Comparison of ENCODE assay signal across 8 cellular contexts in the genomic region with DNA sequence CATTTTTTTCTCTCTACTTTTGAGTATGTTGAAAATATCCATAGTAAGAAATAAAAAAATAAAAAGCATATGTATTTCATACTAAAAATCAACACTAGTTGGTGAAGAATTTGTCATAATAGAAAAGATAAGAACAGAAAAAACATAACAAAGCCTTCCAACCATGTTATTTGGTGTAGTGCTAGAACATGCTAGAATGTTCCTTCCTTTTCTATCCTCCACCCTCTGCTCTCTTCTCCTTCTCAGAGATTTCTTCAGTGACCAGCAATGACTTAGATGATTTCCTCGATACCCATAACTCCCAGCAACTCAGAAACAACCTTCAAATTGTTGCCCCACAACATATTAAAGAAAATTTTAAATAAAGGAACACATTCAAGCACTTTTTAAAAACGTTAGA. TPM values are rescaled to one million over a fixed set of nuclear protein-coding genes. Genes with fewer than 3 reads are reported as not detected.
DNase-seq lines count a peak whose midpoint lies in the region; ATAC-seq and TF ChIP-seq lines count a peak whose summit lies in the region.

No MANE protein-coding gene starts in this region.

- no peak overlapping the region for H2BK120ac ChIP-seq in neuronal stem cell (ENCODE audit: low read depth, low read length)

- H3K4me2 ChIP-seq in DOHH2 (ENCODE audit: low read length), result peak overlapping the region; percentile 87
- H3K4me2 ChIP-seq in osteoblast (ENCODE audit: insufficient read depth, low read length), result peak overlapping the region; percentile 76
- H3K4me2 ChIP-seq in neuronal stem cell (ENCODE audit: insufficient read depth, low read length, poor library complexity, severe bottlenecking), result no peak overlapping the region

- peak overlapping the region; percentile 87 for H3K27ac Mint-ChIP-seq in chondrocyte (ENCODE audit: unreplicated experiment)

- no peak overlapping the region for H3K18ac ChIP-seq in neuronal stem cell (ENCODE audit: low read length)

- H3K4me3 ChIP-seq in DOHH2 (ENCODE audit: low read length) (peak overlapping the region; percentile 98), osteoblast (ENCODE audit: insufficient read depth, low read length) (peak overlapping the region; percentile 86), neuronal stem cell (ENCODE audit: low read length in 2 of 2) (no peak overlapping the region)

- no peak overlapping the region for H3K4ac ChIP-seq in neuronal stem cell (ENCODE audit: low read length)

- H3K23ac ChIP-seq in neuronal stem cell (ENCODE audit: low read depth, low read length, poor library complexity), result no peak overlapping the region

- H3K14ac ChIP-seq in neuronal stem cell (ENCODE audit: low read length), result no peak overlapping the region

- H2AK5ac ChIP-seq in neuronal stem cell (ENCODE audit: low read depth, low read length), result no peak overlapping the region

- H3K79me2 ChIP-seq in DOHH2 (ENCODE audit: control insufficient read depth, low read length) (peaks cover 81% of the 10 kb centered on the region), osteoblast (ENCODE audit: insufficient read depth, low read length) (peaks cover 66% of the 10 kb centered on the region)

- no peak overlapping the region for H3K9ac ChIP-seq in neuronal stem cell (ENCODE audit: low read depth, low read length, poor library complexity)

- peaks cover 4% of the 10 kb centered on the region; the same call in 1 of the 2 replicates for H3K9me3 ChIP-seq in DOHH2 (ENCODE audit: control insufficient read depth, insufficient read depth, low read length)
- H3K9me3 ChIP-seq in osteoblast (ENCODE audit: low read depth, low read length), result no peaks in the 10 kb centered on the region
- H3K9me3 ChIP-seq in neuronal stem cell (replicated peaks in 1 of 2; ENCODE audit: control insufficient read depth in 2 of 2, insufficient read depth in 1 of 2, low read depth in 1 of 2, low read length in 2 of 2), result no peaks in the 10 kb centered on the region

- H4K20me1 ChIP-seq in DOHH2 (ENCODE audit: control insufficient read depth, insufficient read depth, low read depth, low read length), result 0 out of 2 replicates have a peak, but pooled peaks cover 12% of the 10 kb centered on the region
- peaks cover 2% of the 10 kb centered on the region for H4K20me1 ChIP-seq in osteoblast (ENCODE audit: insufficient read depth, low read length)

- H3K27me3 ChIP-seq in DOHH2 (ENCODE audit: control insufficient read depth, low read length) (no peaks in the 10 kb centered on the region), osteoblast (ENCODE audit: insufficient read depth, low read length) (no peaks in the 10 kb centered on the region), neuronal stem cell (ENCODE audit: control insufficient read depth in 3 of 3, insufficient read depth in 3 of 3, low read depth in 1 of 3, low read length in 3 of 3) (peaks cover 0 to 26% (median 0%) of the 10 kb centered on the region in 3 experiments)

- no peak for TF ChIP-seq CTCF in DOHH2 (IDR thresholded peaks at IDR 0.05; ENCODE audit: low read depth, low read length, poor library complexity, severe bottlenecking)
- no peak for TF ChIP-seq CTCF in chondrocyte (IDR thresholded peaks at IDR 0.05)
- TF ChIP-seq CTCF in osteoblast (IDR thresholded peaks at IDR 0.05; ENCODE audit: extremely low read depth, low read depth, low read length), result no peak

- no peak overlapping the region for H2BK15ac ChIP-seq in neuronal stem cell (ENCODE audit: low read length)

- no peaks in the 10 kb centered on the region for H3K79me1 ChIP-seq in neuronal stem cell (ENCODE audit: low read depth, low read length)

- H3K4me1 ChIP-seq in DOHH2 (ENCODE audit: control insufficient read depth, low read length) (peaks cover 56% of the 10 kb centered on the region), osteoblast (ENCODE audit: insufficient read depth, low read length) (peaks cover 20% of the 10 kb centered on the region), neuronal stem cell (ENCODE audit: control insufficient read depth in 2 of 2, insufficient read depth in 1 of 2, low read depth in 1 of 2, low read length in 2 of 2) (peaks cover 2 to 5% of the 10 kb centered on the region in 2 donors)

- H2AFZ ChIP-seq in osteoblast (ENCODE audit: low read length), result no peak overlapping the region
- no peak overlapping the region for H2AFZ ChIP-seq in neuronal stem cell (ENCODE audit: low read length)

- H3K9me2 ChIP-seq in DOHH2 (replicated peaks; ENCODE audit: control insufficient read depth, low read length), result no peaks in the 10 kb centered on the region

- H3K36me3 ChIP-seq in DOHH2 (ENCODE audit: control insufficient read depth, low read length) (peaks cover 22% of the 10 kb centered on the region), osteoblast (ENCODE audit: insufficient read depth, low read length) (no peaks in the 10 kb centered on the region), neuronal stem cell (replicated peaks in 1 of 2; ENCODE audit: control insufficient read depth in 2 of 2, insufficient read depth in 2 of 2, low read length in 2 of 2) (no peaks in the 10 kb centered on the region)

- no peak overlapping the region for H3K27ac ChIP-seq in DOHH2 (ENCODE audit: low read depth, low read length)
- H3K27ac ChIP-seq in osteoblast (ENCODE audit: low read depth, low read length), result no peak overlapping the region
- H3K27ac ChIP-seq in neuronal stem cell (replicated peaks; ENCODE audit: low read length), result no peak overlapping the region

- no peak overlapping the region for H4K91ac ChIP-seq in neuronal stem cell (ENCODE audit: low read depth, low read length, poor library complexity)

- ATAC-seq in HG02642 (IDR thresholded peaks at IDR 0.05; ENCODE audit: poor library complexity, unreplicated experiment) (no peak), HG02973 (IDR thresholded peaks at IDR 0.05; ENCODE audit: unreplicated experiment) (no peak)

- no peaks in the 10 kb centered on the region for H3K27me3 Mint-ChIP-seq in chondrocyte (ENCODE audit: low read depth)

- H2BK5ac ChIP-seq in neuronal stem cell (ENCODE audit: low read length), result no peak overlapping the region

- H2BK12ac ChIP-seq in neuronal stem cell (ENCODE audit: low read length), result no peak overlapping the region

- H3K9me3 Mint-ChIP-seq in chondrocyte (ENCODE audit: low read depth), result no peaks in the 10 kb centered on the region

- H4K8ac ChIP-seq in neuronal stem cell (ENCODE audit: low read depth, low read length), result no peak overlapping the region

- H3K4me3 Mint-ChIP-seq in chondrocyte (ENCODE audit: unreplicated experiment), result peak overlapping the region; percentile 92

- DNase-seq in NAMALWA (ENCODE audit: low spot score) (peak; percentile 47), chondrocyte (ENCODE audit: low spot score) (no peak), osteoblast (ENCODE audit: insufficient read length, low spot score, missing footprints) (peak; percentile 86), nucleus accumbens (lab: John Stamatoyannopoulos, UW) (no peak), neuronal stem cell (ENCODE audit: low spot score) (no peak)

- peaks cover 37% of the 10 kb centered on the region for H3K4me1 Mint-ChIP-seq in chondrocyte (ENCODE audit: low read depth)

- peaks cover 24% of the 10 kb centered on the region for H3F3A ChIP-seq in DOHH2 (ENCODE audit: control insufficient read depth, insufficient read depth)

- no CpG with 5 or more reads among the region's 2 CpGs for WGBS in neuronal stem cell (ENCODE audit: extremely low coverage in 2 of 2, insufficient read length in 2 of 2, insufficient replicate concordance in 1 of 2), 2 donors

- no peaks in the 10 kb centered on the region for H3K36me3 Mint-ChIP-seq in chondrocyte (ENCODE audit: low read depth)

RNA-seq across cellular contexts. Expression of a gene that starts 2.6 kb away (rescaled TPM):
- total RNA-seq in chondrocyte, result 33.8 to 38.3 TPM (median 34.1 TPM) in 3 replicates
- 42.4 and 44.5 TPM in 2 replicates for total RNA-seq in osteoblast
- 4.9 TPM for polyA plus RNA-seq in neuronal stem cell (2013, experiment 1 of 2)
- 5.3 TPM for polyA plus RNA-seq in neuronal stem cell (2013, experiment 2 of 2)

Comparison
In these comparisons a context has a peak if more than half of its experiments do, and no peak if none do; other contexts are left out.
1. H3K4me3 ChIP-seq: peak in DOHH2 (single experiment) and osteoblast (single experiment); none in neuronal stem cell (0 of 2).
2. DNase-seq: peak in NAMALWA (single experiment) and osteoblast (single experiment); none in chondrocyte (single experiment), nucleus accumbens (0 of 56) and neuronal stem cell (single experiment).